ENCODE assay signal across 17 cellular contexts in the genomic region with DNA sequence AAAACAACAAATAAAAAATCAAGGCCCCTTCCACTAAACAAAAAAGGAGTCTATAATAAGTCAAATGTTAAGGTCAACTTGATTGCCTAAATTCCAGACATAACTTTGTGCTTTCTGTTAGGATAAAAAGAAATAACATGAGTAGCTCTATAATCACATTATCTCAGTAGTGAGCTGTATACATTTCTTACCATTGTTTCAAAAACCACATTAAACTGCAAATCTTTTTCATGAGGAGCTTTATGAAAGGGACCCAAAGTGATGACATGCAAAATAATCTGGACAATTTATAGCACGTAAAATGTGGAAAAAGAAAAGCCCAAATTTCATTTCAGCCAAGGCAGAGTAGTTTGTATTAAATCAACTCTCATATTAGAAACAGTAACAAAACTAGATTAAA.
"Had no signal": no experiment of that assay in that cellular context is flagged by ENCODE, and none has a peak within 500 bp of the region (broad histone marks: within the 10 kb centered on the region; RNA-seq: fewer than 3 reads in every experiment).

No MANE protein-coding gene starts in this region.

- ATAC-seq: gastrocnemius medialis, upper lobe of right lung had no signal

- H3K4me1 ChIP-seq: colonic mucosa, upper lobe of right lung had no signal

- H3K9me3 Mint-ChIP-seq: brain, neural crest cell had no signal

- H3K9me3 ChIP-seq: colonic mucosa, gastrocnemius medialis, thoracic aorta, upper lobe of right lung had no signal

- H3K27me3 ChIP-seq: colonic mucosa, gastrocnemius medialis, upper lobe of right lung had no signal

- DNase-seq: activated CD4-positive, alpha-beta T cell treated with anti-CD3 and anti-CD28 coated beads, Interleukin-2, amount 50 U/mL, for 1 hour; activated CD4-positive, CD25-positive, alpha-beta regulatory T cell; activated CD8-positive, alpha-beta memory T cell treated with anti-CD3 and anti-CD28 coated beads, Interleukin-2, amount 50 U/mL, for 4 hours; activated gamma-delta T cell treated with Interleukin-2 at 50 U/mL for 16 hours; anterior cingulate cortex; central memory CD4-positive, alpha-beta T cell; colonic mucosa; gastrocnemius medialis; head of caudate nucleus; retina; T-helper 9 cell; upper lobe of right lung had no signal

- H3K4me3 Mint-ChIP-seq: brain, neural crest cell had no signal

- H3K36me3 ChIP-seq: colonic mucosa, gastrocnemius medialis, thoracic aorta, upper lobe of right lung had no signal

- H3K36me3 Mint-ChIP-seq: brain had no signal

- FAIRE-seq: keratinocyte had no signal

- H3K4me3 ChIP-seq: colonic mucosa, gastrocnemius medialis, lung, thoracic aorta, upper lobe of right lung had no signal

- H3K27me3 Mint-ChIP-seq: brain had no signal

- H3K27ac ChIP-seq: colonic mucosa, gastrocnemius medialis, thoracic aorta, upper lobe of right lung had no signal

- H3K4me1 Mint-ChIP-seq: neural crest cell had no signal

- H3K27ac Mint-ChIP-seq: brain had no signal
